ENCODE assay signal across 8 cellular contexts in the genomic region with DNA sequence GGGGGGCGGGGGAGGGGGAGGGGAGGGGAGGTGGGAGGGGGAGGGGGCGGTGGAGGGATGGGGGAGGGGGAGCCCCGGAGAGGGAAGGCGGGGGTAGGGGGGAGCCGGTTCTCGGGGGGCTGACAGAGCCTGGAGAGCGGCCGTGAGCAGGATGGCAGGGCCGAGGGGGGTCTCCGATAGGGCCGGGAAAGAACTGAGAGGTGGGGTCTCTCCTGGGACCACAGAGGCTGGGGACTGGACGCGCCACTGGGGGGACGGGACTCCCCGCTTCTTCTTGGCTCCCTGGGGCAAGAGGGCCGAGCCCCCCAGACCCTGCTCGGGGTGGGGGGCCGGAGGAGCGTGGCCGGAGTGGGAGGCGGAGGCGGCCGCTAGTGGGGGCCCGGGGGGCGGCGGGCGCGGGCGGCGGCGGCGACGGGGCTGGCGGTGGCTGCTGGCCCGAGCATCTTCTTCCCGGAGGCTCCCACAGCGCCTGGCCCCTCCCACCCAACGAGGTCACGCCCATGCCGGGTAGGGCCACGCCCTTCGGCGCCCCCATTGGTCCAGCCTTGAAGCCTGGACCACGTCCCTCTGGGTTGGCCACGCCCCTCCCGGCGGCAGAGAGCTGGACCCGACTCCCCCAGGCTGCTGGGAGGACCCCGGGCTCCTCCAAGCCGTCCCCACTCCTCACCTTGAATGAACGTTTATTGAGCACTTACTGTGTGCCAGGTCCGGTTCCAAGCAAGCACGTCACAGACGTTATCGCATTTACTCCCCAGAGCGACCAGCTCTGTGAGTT. TPM values are rescaled to one million over a fixed set of nuclear protein-coding genes. Genes with fewer than 3 reads are reported as not detected.
A peak's percentile ranks its signal among the peaks of the same experiment; 100 is the strongest.
DNase-seq lines count a peak whose midpoint lies in the region; ATAC-seq, FAIRE-seq and TF ChIP-seq lines count a peak whose summit lies in the region.

A gene with protein sequence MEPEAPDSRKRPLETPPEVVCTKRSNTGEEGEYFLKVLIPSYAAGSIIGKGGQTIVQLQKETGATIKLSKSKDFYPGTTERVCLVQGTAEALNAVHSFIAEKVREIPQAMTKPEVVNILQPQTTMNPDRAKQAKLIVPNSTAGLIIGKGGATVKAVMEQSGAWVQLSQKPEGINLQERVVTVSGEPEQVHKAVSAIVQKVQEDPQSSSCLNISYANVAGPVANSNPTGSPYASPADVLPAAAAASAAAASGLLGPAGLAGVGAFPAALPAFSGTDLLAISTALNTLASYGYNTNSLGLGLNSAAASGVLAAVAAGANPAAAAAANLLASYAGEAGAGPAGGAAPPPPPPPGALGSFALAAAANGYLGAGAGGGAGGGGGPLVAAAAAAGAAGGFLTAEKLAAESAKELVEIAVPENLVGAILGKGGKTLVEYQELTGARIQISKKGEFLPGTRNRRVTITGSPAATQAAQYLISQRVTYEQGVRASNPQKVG (minus strand): TSS at position 302 of the 775 bp plus-strand sequence. CDS start 514 bp downstream, outside the sequence.

- peak within 1 kb of the TSS; percentile 56; the same call in 1 of the 2 replicates for H2AK5ac ChIP-seq in H1 (ENCODE audit: low read depth, low read length)

- no peak within 1 kb of the TSS for H3K27ac ChIP-seq in H1 (ENCODE audit: low read depth, low read length)

- no peak for TF ChIP-seq POLR2A in H1 (IDR thresholded peaks at IDR 0.05; ENCODE audit: control extremely low read depth in 1 of 2, low read depth in 2 of 2, low read length in 2 of 2)

- H3K79me2 ChIP-seq in H1 (ENCODE audit: control insufficient read depth in 1 of 2, insufficient read depth in 2 of 2, low read length in 2 of 2): no peaks in the 10 kb centered on the region

- no peak within 1 kb of the TSS for H4K5ac ChIP-seq in H1 (ENCODE audit: insufficient read length, low read depth, low read length)

- peaks cover 8% of the 10 kb centered on the region; the same call in 1 of the 2 replicates for H3K23me2 ChIP-seq in H1 (ENCODE audit: low read depth, low read length)

- no peak for FAIRE-seq in H1 (lab: Jason Lieb, UNC)

- POLR2A ChIA-PET in H1 (lab: Charles Lee; ENCODE audit: partially characterized antibody): interaction anchor here (0.6 to 3.7 kb wide), 9 partner anchors 13 to 878 kb away, joined by 3 to 18 read pairs (median 3); partner anchors contain the start of gene CCDC61

- H2BK5ac ChIP-seq in H1 (ENCODE audit: low read depth, low read length): no peak within 1 kb of the TSS

- H3K4me2 ChIP-seq in H1 (ENCODE audit: insufficient read depth in 1 of 2, low read depth in 2 of 2, low read length in 2 of 2): peak within 1 kb of the TSS; percentile 67 to 79

- H4K91ac ChIP-seq in H1 (replicated peaks; ENCODE audit: insufficient read length, low read length): no peak within 1 kb of the TSS

- peaks cover 15% of the 10 kb centered on the region for H3K4me1 Mint-ChIP-seq in T-helper 2 cell treated with Interferon-gamma antibody and Interleukin-4, amounts not matched to agents 5 μg/mL and 100 μg/mL, for 36 hours (ENCODE audit: low read depth)
- H3K4me1 Mint-ChIP-seq in stimulated activated naive B cell treated with anti-CD40 and anti-IgM and Interleukin-4, amounts not matched to agents 10 μg/mL and 1 μg/mL and 100 μg/mL, for 72 hours: peaks cover 16 to 20% of the 10 kb centered on the region in 2 donors

- peak; percentile 91 for DNase-seq in D341Med (ENCODE audit: low spot score)
- peak; percentile 56 for DNase-seq in NCI-H1092 (lab: John Stamatoyannopoulos, UW)
- DNase-seq in T-helper 2 cell treated with Interferon-gamma antibody and Interleukin-4, amounts not matched to agents 5 μg/mL and 100 μg/mL, for 36 hours (ENCODE audit: low spot score): peak; percentile 31
- DNase-seq in H1 (ENCODE audit: low read depth in 1 of 2, low spot score in 2 of 2): peak; percentile 83 to 100
- peak; percentile 81 for DNase-seq in medulla oblongata (ENCODE audit: extremely low spot score)
- peak; percentile 37 for DNase-seq in stimulated activated naive B cell treated with anti-CD40 and anti-IgM and Interleukin-4, amounts not matched to agents 10 μg/mL and 1 μg/mL and 100 μg/mL, for 72 hours

- H3K4me3 ChIP-seq in H1 (ENCODE audit: extremely low read depth in 1 of 4, insufficient read depth in 2 of 4, low read depth in 3 of 4, low read length in 4 of 4): peak within 1 kb of the TSS; percentile 47 to 82 (median 56)

- TF ChIP-seq RAD21 in H1 (IDR thresholded peaks at IDR 0.05 in 1 of 2, conservative IDR thresholded peaks at IDR 0.05 in 1 of 2; ENCODE audit: low read depth in 2 of 2, low read length in 2 of 2): no peak

- no peak within 1 kb of the TSS for H2BK20ac ChIP-seq in H1 (ENCODE audit: low read length)

- peak; percentile 57 to 69 for ATAC-seq in stimulated activated naive B cell treated with anti-CD40 and anti-IgM and Interleukin-4, amounts not matched to agents 10 μg/mL and 1 μg/mL and 100 μg/mL, for 72 hours (replicated peaks)
- ATAC-seq in GM19324 (IDR thresholded peaks at IDR 0.05; ENCODE audit: low FRiP score, unreplicated experiment) (no peak), GM18519 (IDR thresholded peaks at IDR 0.05; ENCODE audit: low FRiP score, unreplicated experiment) (no peak)

- peaks cover 2 to 12% (median 7%) of the 10 kb centered on the region in 4 experiments; a peak in 5 of 7 replicates for H3K4me1 ChIP-seq in H1 (replicated peaks in 1 of 4; ENCODE audit: control insufficient read depth in 3 of 4, insufficient read depth in 4 of 4, low read length in 3 of 4)

- H2BK15ac ChIP-seq in H1 (ENCODE audit: low read length): 0 out of 2 replicates have a peak within 1 kb of the TSS, but pooled peaks have one; percentile 18

- no peak for TF ChIP-seq CTCF in H1 (IDR thresholded peaks at IDR 0.05; ENCODE audit: control extremely low read depth in 1 of 3, insufficient read depth in 1 of 3, low read depth in 1 of 3, low read length in 3 of 3)

- no peak within 1 kb of the TSS for H2BK120ac ChIP-seq in H1 (replicated peaks; ENCODE audit: low read depth, low read length)

- 6% methylated on average over 24 of the region's 56 CpGs; no CpG with 5 or more reads in 1 of the 2 experiments for WGBS in H1 (ENCODE audit: extremely low coverage in 1 of 2, insufficient coverage in 1 of 2, insufficient read length in 1 of 2, insufficient replicate concordance in 2 of 2, low coverage in 1 of 2, low lambda C conversion rate in 2 of 2, missing lambda C conversion rate in 1 of 2), 2 experiments

- 0 out of 2 replicates have a peak within 1 kb of the TSS, but pooled peaks have one; percentile 58 for H2AFZ ChIP-seq in H1 (ENCODE audit: low read length)

- no peak within 1 kb of the TSS for H3K23ac ChIP-seq in H1 (ENCODE audit: insufficient read length)

- H3K9me3 Mint-ChIP-seq in T-helper 2 cell treated with Interferon-gamma antibody and Interleukin-4, amounts not matched to agents 5 μg/mL and 100 μg/mL, for 36 hours: no peaks in the 10 kb centered on the region
- no peaks in the 10 kb centered on the region for H3K9me3 Mint-ChIP-seq in stimulated activated naive B cell treated with anti-CD40 and anti-IgM and Interleukin-4, amounts not matched to agents 10 μg/mL and 1 μg/mL and 100 μg/mL, for 72 hours

- H3K14ac ChIP-seq in H1 (ENCODE audit: insufficient read length): no peak within 1 kb of the TSS

- peak within 1 kb of the TSS; percentile 75; the same call in 1 of the 2 replicates for H3K18ac ChIP-seq in H1 (ENCODE audit: extremely low read depth, low read length)

- no peak within 1 kb of the TSS for H3K9ac ChIP-seq in H1 (replicated peaks in 1 of 4; ENCODE audit: extremely low read depth in 1 of 4, low read depth in 3 of 4, low read length in 3 of 4)

- H3K9me3 ChIP-seq in H1 (ENCODE audit: insufficient read depth in 2 of 2, low read depth in 1 of 2, low read length in 1 of 2): no peaks in the 10 kb centered on the region

- H2BK12ac ChIP-seq in H1 (ENCODE audit: low read depth, low read length): peak within 1 kb of the TSS; percentile 90; the same call in 1 of the 2 replicates

- H3K79me1 ChIP-seq in H1 (ENCODE audit: low read depth, low read length): peaks cover 5% of the 10 kb centered on the region; the same call in 1 of the 2 replicates

- CTCF ChIA-PET in H1 (lab: Charles Lee; ENCODE audit: partially characterized antibody): interaction anchor here (0.6 to 1.4 kb wide), 9 partner anchors 12 to 205 kb away, joined by 3 to 4 read pairs (median 3); no protein-coding TSS in a partner anchor

- no peaks in the 10 kb centered on the region for H3K36me3 Mint-ChIP-seq in T-helper 2 cell treated with Interferon-gamma antibody and Interleukin-4, amounts not matched to agents 5 μg/mL and 100 μg/mL, for 36 hours (ENCODE audit: low read depth)
- no peaks in the 10 kb centered on the region for H3K36me3 Mint-ChIP-seq in stimulated activated naive B cell treated with anti-CD40 and anti-IgM and Interleukin-4, amounts not matched to agents 10 μg/mL and 1 μg/mL and 100 μg/mL, for 72 hours

- H3K27ac Mint-ChIP-seq in T-helper 2 cell treated with Interferon-gamma antibody and Interleukin-4, amounts not matched to agents 5 μg/mL and 100 μg/mL, for 36 hours: no peak within 1 kb of the TSS
- no peak within 1 kb of the TSS for H3K27ac Mint-ChIP-seq in stimulated activated naive B cell treated with anti-CD40 and anti-IgM and Interleukin-4, amounts not matched to agents 10 μg/mL and 1 μg/mL and 100 μg/mL, for 72 hours

- no peak within 1 kb of the TSS for H3K4ac ChIP-seq in H1 (replicated peaks; ENCODE audit: insufficient read length, low read depth, low read length)

- H3K36me3 ChIP-seq in H1 (ENCODE audit: control insufficient read depth in 2 of 4, insufficient read depth in 4 of 4, low read length in 3 of 4): no peaks in the 10 kb centered on the region

- peaks cover 0 to 5% (median 2%) of the 10 kb centered on the region in 4 experiments; a peak in 3 of 7 replicates for H3K27me3 ChIP-seq in H1 (replicated peaks in 1 of 4; ENCODE audit: control insufficient read depth in 3 of 4, extremely low read depth in 1 of 4, insufficient read depth in 3 of 4, low read length in 3 of 4)

- no peak within 1 kb of the TSS for H3K4me3 Mint-ChIP-seq in T-helper 2 cell treated with Interferon-gamma antibody and Interleukin-4, amounts not matched to agents 5 μg/mL and 100 μg/mL, for 36 hours
- H3K4me3 Mint-ChIP-seq in stimulated activated naive B cell treated with anti-CD40 and anti-IgM and Interleukin-4, amounts not matched to agents 10 μg/mL and 1 μg/mL and 100 μg/mL, for 72 hours: peak within 1 kb of the TSS; percentile 33 to 40

- H4K20me1 ChIP-seq in H1 (replicated peaks in 1 of 2; ENCODE audit: control insufficient read depth in 1 of 2, insufficient read depth in 2 of 2, low read length in 2 of 2): peaks cover 10 to 12% of the 10 kb centered on the region in 2 experiments

- H3K27me3 Mint-ChIP-seq in T-helper 2 cell treated with Interferon-gamma antibody and Interleukin-4, amounts not matched to agents 5 μg/mL and 100 μg/mL, for 36 hours (ENCODE audit: low read depth): peaks cover 59% of the 10 kb centered on the region
- peaks cover 72 to 88% of the 10 kb centered on the region in 2 donors for H3K27me3 Mint-ChIP-seq in stimulated activated naive B cell treated with anti-CD40 and anti-IgM and Interleukin-4, amounts not matched to agents 10 μg/mL and 1 μg/mL and 100 μg/mL, for 72 hours

- no peak within 1 kb of the TSS; the same call in 1 of the 2 replicates for H4K8ac ChIP-seq in H1 (ENCODE audit: extremely low read depth, insufficient read depth, low read length)

- TF ChIP-seq EP300 in H1 (IDR thresholded peaks at IDR 0.05; ENCODE audit: borderline replicate concordance in 1 of 2, low read depth in 2 of 2, low read length in 2 of 2): no peak

- H3K56ac ChIP-seq in H1 (replicated peaks; ENCODE audit: insufficient read length, low read depth, low read length): no peak within 1 kb of the TSS

RNA-seq across cellular contexts. Expression of the gene that starts here (rescaled TPM):
- total RNA-seq in H1 (2021; fragmentation: NEBNext Ultra II Directional; extraction: Animal tissue kit (Norgen Biotek cat#: 25700)): 22.7 and 24.6 TPM in 2 replicates
- 3.2 and 4.5 TPM in 2 replicates for polyA plus RNA-seq in H1 (2011; rRNA removed)
- 2.7 TPM for polyA plus RNA-seq in H1 (2011; cell fraction: cytosol; rRNA removed)
- 4.4 TPM for polyA plus RNA-seq in H1 (2011; cell fraction: nucleus; rRNA removed)
- 11.1 to 12.7 TPM (median 11.8 TPM) in 4 replicates for polyA plus RNA-seq in H1 (2012, experiment 1 of 2)
- 10.4 TPM for polyA plus RNA-seq in H1 (2012, experiment 2 of 2)
- polyA plus RNA-seq in H1 (2013, experiment 1 of 2): 8.0 TPM
- 7.7 TPM for polyA plus RNA-seq in H1 (2013, experiment 2 of 2)
- 6.2 and 7.1 TPM in 2 replicates for polyA minus RNA-seq in H1 (2011; rRNA and poly(A)+ RNA removed)
- polyA minus RNA-seq in H1 (2011; cell fraction: cytosol; rRNA and poly(A)+ RNA removed): 10.1 TPM
- 4.7 TPM for polyA minus RNA-seq in H1 (2011; cell fraction: nucleus; rRNA and poly(A)+ RNA removed)

Comparison
In these comparisons a context has a peak if more than half of its experiments do, and no peak if none do; other contexts are left out.
1. DNase-seq: peak in every context shown above with its lines; median percentile 92 in H1; 91 in D341Med; 81 in medulla oblongata; 56 in NCI-H1092; 37 in stimulated activated naive B cell treated with anti-CD40 and anti-IgM and Interleukin-4, amounts not matched to agents 10 μg/mL and 1 μg/mL and 100 μg/mL, for 72 hours; 31 in T-helper 2 cell treated with Interferon-gamma antibody and Interleukin-4, amounts not matched to agents 5 μg/mL and 100 μg/mL, for 36 hours.
2. ATAC-seq: peak in stimulated activated naive B cell treated with anti-CD40 and anti-IgM and Interleukin-4, amounts not matched to agents 10 μg/mL and 1 μg/mL and 100 μg/mL, for 72 hours (2 of 2); none in GM19324 (single experiment) and GM18519 (single experiment).